In the genomic region with DNA sequence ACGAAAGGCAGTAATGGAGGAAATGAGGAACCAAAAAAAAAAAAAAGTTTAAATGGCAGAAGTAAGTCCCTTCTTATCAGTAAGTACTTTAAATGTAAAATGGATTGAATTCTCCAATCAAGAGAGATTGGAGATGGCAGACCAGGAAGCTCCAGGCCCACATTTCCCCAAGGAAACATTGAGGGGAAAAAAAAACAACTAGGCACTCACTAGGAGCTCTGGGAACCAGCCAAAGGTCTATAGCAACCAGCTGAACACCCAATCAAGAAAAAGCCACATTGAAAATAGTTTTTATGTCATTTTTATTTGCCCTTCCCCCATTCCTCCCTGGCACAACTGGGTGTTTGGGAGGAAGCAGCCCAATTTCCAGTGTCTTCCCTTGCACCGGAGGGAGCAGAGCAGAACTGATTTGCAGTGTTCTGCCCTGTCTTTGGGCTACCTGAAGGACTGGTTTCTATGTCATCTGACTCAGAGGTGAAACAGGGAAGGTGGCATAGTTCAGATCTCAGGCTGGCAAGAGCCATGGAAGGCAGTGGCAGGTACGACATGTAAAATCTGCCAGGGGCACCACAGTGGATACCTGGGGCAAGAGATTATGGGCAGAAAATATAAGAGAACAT, we compare ENCODE assay signal across 13 cellular contexts.
A peak's percentile ranks its signal among the peaks of the same experiment; 100 is the strongest.
DNase-seq lines count a peak whose midpoint lies in the region; ATAC-seq, FAIRE-seq and TF ChIP-seq lines count a peak whose summit lies in the region.
"Had no signal": no experiment of that assay in that cellular context is flagged by ENCODE, and none has a peak within 500 bp of the region (broad histone marks: within the 10 kb centered on the region; RNA-seq: fewer than 3 reads in every experiment).

No MANE protein-coding gene starts in this region.

- H3K9ac ChIP-seq in endodermal cell (ENCODE audit: extremely low read depth, low read length, poor library complexity, severe bottlenecking), result no peak overlapping the region

- peak overlapping the region in 2 of 3 donors; percentile 2 to 36 for H3K27ac Mint-ChIP-seq in CD4-positive, CD25-positive, alpha-beta regulatory T cell
- no peak overlapping the region for H3K27ac Mint-ChIP-seq in endodermal cell
- H3K27ac Mint-ChIP-seq in activated T-helper 2 cell treated with anti-CD3 and anti-CD28 coated beads, Interferon-gamma antibody, Interleukin-2, Interleukin-4, amounts not matched to agents 10 μg/mL and 5 μg/mL and 100 μg/mL, durations not matched to agents 14 hours and 24 hours and 36 hours, result no peak overlapping the region

- no peak for ATAC-seq in CD4-positive, CD25-positive, alpha-beta regulatory T cell (ENCODE audit: low read depth in 2 of 2)
- ATAC-seq in pancreas (peak in 3 of 4 donors; percentile 24 to 45 (median 35)), GM19455 (IDR thresholded peaks at IDR 0.05; ENCODE audit: unreplicated experiment) (no peak)
- ATAC-seq: Right ventricle myocardium inferior had no signal

- no peak for TF ChIP-seq POLR2A in prostate gland (IDR thresholded peaks at IDR 0.05)

- peaks cover 4 to 38% (median 16%) of the 10 kb centered on the region in 4 donors for H3K4me1 Mint-ChIP-seq in CD4-positive, CD25-positive, alpha-beta regulatory T cell
- peaks cover 9% of the 10 kb centered on the region for H3K4me1 Mint-ChIP-seq in endodermal cell
- peaks cover 2% of the 10 kb centered on the region for H3K4me1 Mint-ChIP-seq in activated T-helper 2 cell treated with anti-CD3 and anti-CD28 coated beads, Interferon-gamma antibody, Interleukin-2, Interleukin-4, amounts not matched to agents 10 μg/mL and 5 μg/mL and 100 μg/mL, durations not matched to agents 14 hours and 24 hours and 36 hours (ENCODE audit: low read depth)

- H3K36me3 ChIP-seq in CD4-positive, CD25-positive, alpha-beta regulatory T cell (ENCODE audit: control insufficient read depth, insufficient read depth, low read length), result peaks cover 23% of the 10 kb centered on the region
- H3K36me3 ChIP-seq in endodermal cell (ENCODE audit: control insufficient read depth, insufficient read depth, low read length) (peaks cover 36% of the 10 kb centered on the region), pancreas (no peaks in the 10 kb centered on the region), prostate gland (no peaks in the 10 kb centered on the region)

- TF ChIP-seq CTCF in endodermal cell (conservative IDR thresholded peaks at IDR 0.05) (no peak), pancreas (IDR thresholded peaks at IDR 0.05) (no peak), prostate gland (IDR thresholded peaks at IDR 0.05) (no peak)

- no peaks in the 10 kb centered on the region for H3K27me3 Mint-ChIP-seq in CD4-positive, CD25-positive, alpha-beta regulatory T cell
- H3K27me3 Mint-ChIP-seq in endodermal cell (ENCODE audit: insufficient read depth), result no peaks in the 10 kb centered on the region
- no peaks in the 10 kb centered on the region for H3K27me3 Mint-ChIP-seq in activated T-helper 2 cell treated with anti-CD3 and anti-CD28 coated beads, Interferon-gamma antibody, Interleukin-2, Interleukin-4, amounts not matched to agents 10 μg/mL and 5 μg/mL and 100 μg/mL, durations not matched to agents 14 hours and 24 hours and 36 hours (ENCODE audit: low read depth)

- H3K4me3 Mint-ChIP-seq in CD4-positive, CD25-positive, alpha-beta regulatory T cell, result no peak overlapping the region
- H3K4me3 Mint-ChIP-seq in endodermal cell, result no peak overlapping the region
- no peak overlapping the region for H3K4me3 Mint-ChIP-seq in activated T-helper 2 cell treated with anti-CD3 and anti-CD28 coated beads, Interferon-gamma antibody, Interleukin-2, Interleukin-4, amounts not matched to agents 10 μg/mL and 5 μg/mL and 100 μg/mL, durations not matched to agents 14 hours and 24 hours and 36 hours (ENCODE audit: low read depth)

- FAIRE-seq in pancreas (lab: Jason Lieb, UNC), result no peak

- no peak overlapping the region for H3K4me3 ChIP-seq in CD4-positive, CD25-positive, alpha-beta regulatory T cell (ENCODE audit: low read depth, low read length)
- H3K4me3 ChIP-seq in endodermal cell (ENCODE audit: low read length), result no peak overlapping the region
- H3K4me3 ChIP-seq in pancreas, result no peak overlapping the region
- no peak overlapping the region for H3K4me3 ChIP-seq in prostate gland

- H3K9me3 Mint-ChIP-seq in CD4-positive, CD25-positive, alpha-beta regulatory T cell, result peaks cover 0 to 1% (median 0%) of the 10 kb centered on the region in 7 donors
- H3K9me3 Mint-ChIP-seq in endodermal cell, result no peaks in the 10 kb centered on the region
- H3K9me3 Mint-ChIP-seq in activated T-helper 2 cell treated with anti-CD3 and anti-CD28 coated beads, Interferon-gamma antibody, Interleukin-2, Interleukin-4, amounts not matched to agents 10 μg/mL and 5 μg/mL and 100 μg/mL, durations not matched to agents 14 hours and 24 hours and 36 hours, result no peaks in the 10 kb centered on the region

- no peaks in the 10 kb centered on the region for H3K9me3 ChIP-seq in CD4-positive, CD25-positive, alpha-beta regulatory T cell (ENCODE audit: control insufficient read depth in 2 of 2, low read length in 2 of 2)
- H3K9me3 ChIP-seq in endodermal cell (ENCODE audit: control insufficient read depth, low read length) (no peaks in the 10 kb centered on the region), pancreas (no peaks in the 10 kb centered on the region), prostate gland (no peaks in the 10 kb centered on the region)

- no peaks in the 10 kb centered on the region for H3K27me3 ChIP-seq in CD4-positive, CD25-positive, alpha-beta regulatory T cell (ENCODE audit: control insufficient read depth, insufficient read depth, low read length)
- H3K27me3 ChIP-seq in endodermal cell (ENCODE audit: control insufficient read depth, insufficient read depth, low read length, poor library complexity, severe bottlenecking) (no peaks in the 10 kb centered on the region), pancreas (no peaks in the 10 kb centered on the region), prostate gland (replicated peaks; ENCODE audit: insufficient read depth) (no peaks in the 10 kb centered on the region)

- H3K36me3 Mint-ChIP-seq in CD4-positive, CD25-positive, alpha-beta regulatory T cell, result peaks cover 29% of the 10 kb centered on the region
- H3K36me3 Mint-ChIP-seq in endodermal cell (ENCODE audit: low read depth), result peaks cover 53% of the 10 kb centered on the region
- peaks cover 38% of the 10 kb centered on the region for H3K36me3 Mint-ChIP-seq in activated T-helper 2 cell treated with anti-CD3 and anti-CD28 coated beads, Interferon-gamma antibody, Interleukin-2, Interleukin-4, amounts not matched to agents 10 μg/mL and 5 μg/mL and 100 μg/mL, durations not matched to agents 14 hours and 24 hours and 36 hours (ENCODE audit: low read depth)

- intact Hi-C loops in pancreas (cut with DNase I) (no loop called here), prostate gland (cut with DNase I) (no loop called here)
- intact Hi-C loops in activated T-helper 2 cell treated with anti-CD3 and anti-CD28 coated beads, Interferon-gamma antibody, Interleukin-2, Interleukin-4, amounts not matched to agents 10 μg/mL and 5 μg/mL and 100 μg/mL, durations not matched to agents 14 hours and 24 hours and 36 hours (cut with micrococcal nuclease), result no loop called here

- H3K27ac ChIP-seq in CD4-positive, CD25-positive, alpha-beta regulatory T cell (ENCODE audit: insufficient read depth, low read length, poor library complexity, severe bottlenecking), result no peak overlapping the region
- no peak overlapping the region for H3K27ac ChIP-seq in endodermal cell (ENCODE audit: low read depth, low read length)
- peak overlapping the region in 1 of 4 donors; percentile 17 for H3K27ac ChIP-seq in pancreas
- H3K27ac ChIP-seq in prostate gland, result peak overlapping the region in 1 of 2 donors; percentile 42
- H3K27ac ChIP-seq: HL-60 had no signal

- 93% methylated on average over 2 to 3 of the region's 3 CpGs for WGBS in endodermal cell (ENCODE audit: insufficient coverage in 1 of 2, insufficient read length in 1 of 2), 2 experiments
- WGBS in pancreas, 2 donors, result 80 to 83% methylated on average over 3 of the region's 3 CpGs
- 84% methylated on average over 3 of the region's 3 CpGs for WGBS in prostate gland

- no peak for DNase-seq in CD4-positive, CD25-positive, alpha-beta regulatory T cell
- DNase-seq in NCI-H2029 (lab: John Stamatoyannopoulos, UW) (peak; percentile 10), endodermal cell (peak; percentile 36), pancreas (peak in 1 of 6 donors; percentile 8), prostate gland (ENCODE audit: low spot score) (no peak), mesenteric fat pad (ENCODE audit: low spot score) (no peak)
- no peak for DNase-seq in activated T-helper 2 cell treated with anti-CD3 and anti-CD28 coated beads, Interferon-gamma antibody, Interleukin-2, Interleukin-4, amounts not matched to agents 10 μg/mL and 5 μg/mL and 100 μg/mL, durations not matched to agents 14 hours and 24 hours and 36 hours (ENCODE audit: low spot score)
- DNase-seq: anterior cingulate cortex, NCI-H1092, NCI-H524 had no signal

- H3K4me1 ChIP-seq in CD4-positive, CD25-positive, alpha-beta regulatory T cell (ENCODE audit: control insufficient read depth, insufficient read depth, low read length, poor library complexity, severe bottlenecking), result no peaks in the 10 kb centered on the region
- peaks cover 8% of the 10 kb centered on the region for H3K4me1 ChIP-seq in endodermal cell (ENCODE audit: control insufficient read depth, insufficient read depth, low read length)
- H3K4me1 ChIP-seq in pancreas, result peaks cover 0 to 6% (median 0%) of the 10 kb centered on the region in 3 donors
- no peaks in the 10 kb centered on the region for H3K4me1 ChIP-seq in prostate gland (replicated peaks)

Comparison
In these comparisons a context has a peak if more than half of its experiments do, and no peak if none do; other contexts are left out.
1. ATAC-seq: peak in pancreas (3 of 4); none in CD4-positive, CD25-positive, alpha-beta regulatory T cell (0 of 2) and GM19455 (single experiment).
2. DNase-seq: peak in NCI-H2029 (single experiment) and endodermal cell (single experiment); none in CD4-positive, CD25-positive, alpha-beta regulatory T cell (0 of 3), prostate gland (single experiment), mesenteric fat pad (single experiment) and activated T-helper 2 cell treated with anti-CD3 and anti-CD28 coated beads, Interferon-gamma antibody, Interleukin-2, Interleukin-4, amounts not matched to agents 10 μg/mL and 5 μg/mL and 100 μg/mL, durations not matched to agents 14 hours and 24 hours and 36 hours (single experiment).
3. H3K27ac Mint-ChIP-seq: peak in CD4-positive, CD25-positive, alpha-beta regulatory T cell (2 of 3); none in endodermal cell (single experiment) and activated T-helper 2 cell treated with anti-CD3 and anti-CD28 coated beads, Interferon-gamma antibody, Interleukin-2, Interleukin-4, amounts not matched to agents 10 μg/mL and 5 μg/mL and 100 μg/mL, durations not matched to agents 14 hours and 24 hours and 36 hours (single experiment).